Comparison of ENCODE assay signal across 1 cellular context in the genomic region with DNA sequence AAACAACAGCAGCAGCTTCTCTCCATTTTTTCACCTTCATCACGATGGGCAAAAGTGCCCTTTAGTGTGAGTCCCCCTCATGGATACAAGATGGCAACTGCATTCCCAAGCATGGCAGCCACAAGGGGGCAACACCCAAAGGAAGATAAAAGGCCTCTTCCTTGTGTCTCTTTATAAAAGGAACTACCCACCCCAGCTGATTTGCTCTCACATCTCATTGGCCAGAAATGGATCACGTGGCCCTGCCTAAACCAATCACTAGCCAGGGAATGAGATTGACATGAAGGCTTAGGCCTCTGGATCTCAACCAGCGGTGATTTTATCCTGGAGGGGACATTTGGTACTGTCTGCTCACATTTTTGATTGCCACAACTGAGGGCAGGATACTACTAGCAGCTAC.
TF ChIP-seq lines count a peak whose summit lies in the region.

No MANE protein-coding gene starts in this region.

TF ChIP-seq in H1, 55 proteins besides CTCF, POLR2A, EP300 and RAD21 (continued from another document):
- TF ChIP-seq, protein P1, sequence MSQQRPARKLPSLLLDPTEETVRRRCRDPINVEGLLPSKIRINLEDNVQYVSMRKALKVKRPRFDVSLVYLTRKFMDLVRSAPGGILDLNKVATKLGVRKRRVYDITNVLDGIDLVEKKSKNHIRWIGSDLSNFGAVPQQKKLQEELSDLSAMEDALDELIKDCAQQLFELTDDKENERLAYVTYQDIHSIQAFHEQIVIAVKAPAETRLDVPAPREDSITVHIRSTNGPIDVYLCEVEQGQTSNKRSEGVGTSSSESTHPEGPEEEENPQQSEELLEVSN (IDR thresholded peaks at IDR 0.05) = peak; percentile 64
- TF ChIP-seq ZNF274 (IDR thresholded peaks at IDR 0.05; ENCODE audit: borderline replicate concordance, extremely low read depth, low read length) = no peak
- no peak for TF ChIP-seq KDM5A (IDR thresholded peaks at IDR 0.05; ENCODE audit: low read length)
- TF ChIP-seq GTF2F1 (IDR thresholded peaks at IDR 0.05; ENCODE audit: borderline replicate concordance, low read depth, low read length) = no peak
- TF ChIP-seq, protein P2, sequence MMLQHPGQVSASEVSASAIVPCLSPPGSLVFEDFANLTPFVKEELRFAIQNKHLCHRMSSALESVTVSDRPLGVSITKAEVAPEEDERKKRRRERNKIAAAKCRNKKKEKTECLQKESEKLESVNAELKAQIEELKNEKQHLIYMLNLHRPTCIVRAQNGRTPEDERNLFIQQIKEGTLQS (IDR thresholded peaks at IDR 0.05; ENCODE audit: insufficient read depth, low read depth, low read length) = peak; percentile 87
- TF ChIP-seq PHF8 (conservative IDR thresholded peaks at IDR 0.05; ENCODE audit: low read depth, low read length) = no peak
- no peak for TF ChIP-seq CREB1 (IDR thresholded peaks at IDR 0.05)
- TF ChIP-seq SP1 (IDR thresholded peaks at IDR 0.05; ENCODE audit: low read depth, low read length) = peak; percentile 97
- no peak for TF ChIP-seq HDAC6 (IDR thresholded peaks at IDR 0.05; ENCODE audit: low read depth, low read length)
- no peak for TF ChIP-seq CHD1 (IDR thresholded peaks at IDR 0.05; ENCODE audit: low read depth, low read length)
- TF ChIP-seq JUN (IDR thresholded peaks at IDR 0.05; ENCODE audit: low read depth, low read length) = no peak
- TF ChIP-seq EGR1 (IDR thresholded peaks at IDR 0.05; ENCODE audit: borderline replicate concordance, low read depth, low read length) = no peak
- TF ChIP-seq, protein P3, sequence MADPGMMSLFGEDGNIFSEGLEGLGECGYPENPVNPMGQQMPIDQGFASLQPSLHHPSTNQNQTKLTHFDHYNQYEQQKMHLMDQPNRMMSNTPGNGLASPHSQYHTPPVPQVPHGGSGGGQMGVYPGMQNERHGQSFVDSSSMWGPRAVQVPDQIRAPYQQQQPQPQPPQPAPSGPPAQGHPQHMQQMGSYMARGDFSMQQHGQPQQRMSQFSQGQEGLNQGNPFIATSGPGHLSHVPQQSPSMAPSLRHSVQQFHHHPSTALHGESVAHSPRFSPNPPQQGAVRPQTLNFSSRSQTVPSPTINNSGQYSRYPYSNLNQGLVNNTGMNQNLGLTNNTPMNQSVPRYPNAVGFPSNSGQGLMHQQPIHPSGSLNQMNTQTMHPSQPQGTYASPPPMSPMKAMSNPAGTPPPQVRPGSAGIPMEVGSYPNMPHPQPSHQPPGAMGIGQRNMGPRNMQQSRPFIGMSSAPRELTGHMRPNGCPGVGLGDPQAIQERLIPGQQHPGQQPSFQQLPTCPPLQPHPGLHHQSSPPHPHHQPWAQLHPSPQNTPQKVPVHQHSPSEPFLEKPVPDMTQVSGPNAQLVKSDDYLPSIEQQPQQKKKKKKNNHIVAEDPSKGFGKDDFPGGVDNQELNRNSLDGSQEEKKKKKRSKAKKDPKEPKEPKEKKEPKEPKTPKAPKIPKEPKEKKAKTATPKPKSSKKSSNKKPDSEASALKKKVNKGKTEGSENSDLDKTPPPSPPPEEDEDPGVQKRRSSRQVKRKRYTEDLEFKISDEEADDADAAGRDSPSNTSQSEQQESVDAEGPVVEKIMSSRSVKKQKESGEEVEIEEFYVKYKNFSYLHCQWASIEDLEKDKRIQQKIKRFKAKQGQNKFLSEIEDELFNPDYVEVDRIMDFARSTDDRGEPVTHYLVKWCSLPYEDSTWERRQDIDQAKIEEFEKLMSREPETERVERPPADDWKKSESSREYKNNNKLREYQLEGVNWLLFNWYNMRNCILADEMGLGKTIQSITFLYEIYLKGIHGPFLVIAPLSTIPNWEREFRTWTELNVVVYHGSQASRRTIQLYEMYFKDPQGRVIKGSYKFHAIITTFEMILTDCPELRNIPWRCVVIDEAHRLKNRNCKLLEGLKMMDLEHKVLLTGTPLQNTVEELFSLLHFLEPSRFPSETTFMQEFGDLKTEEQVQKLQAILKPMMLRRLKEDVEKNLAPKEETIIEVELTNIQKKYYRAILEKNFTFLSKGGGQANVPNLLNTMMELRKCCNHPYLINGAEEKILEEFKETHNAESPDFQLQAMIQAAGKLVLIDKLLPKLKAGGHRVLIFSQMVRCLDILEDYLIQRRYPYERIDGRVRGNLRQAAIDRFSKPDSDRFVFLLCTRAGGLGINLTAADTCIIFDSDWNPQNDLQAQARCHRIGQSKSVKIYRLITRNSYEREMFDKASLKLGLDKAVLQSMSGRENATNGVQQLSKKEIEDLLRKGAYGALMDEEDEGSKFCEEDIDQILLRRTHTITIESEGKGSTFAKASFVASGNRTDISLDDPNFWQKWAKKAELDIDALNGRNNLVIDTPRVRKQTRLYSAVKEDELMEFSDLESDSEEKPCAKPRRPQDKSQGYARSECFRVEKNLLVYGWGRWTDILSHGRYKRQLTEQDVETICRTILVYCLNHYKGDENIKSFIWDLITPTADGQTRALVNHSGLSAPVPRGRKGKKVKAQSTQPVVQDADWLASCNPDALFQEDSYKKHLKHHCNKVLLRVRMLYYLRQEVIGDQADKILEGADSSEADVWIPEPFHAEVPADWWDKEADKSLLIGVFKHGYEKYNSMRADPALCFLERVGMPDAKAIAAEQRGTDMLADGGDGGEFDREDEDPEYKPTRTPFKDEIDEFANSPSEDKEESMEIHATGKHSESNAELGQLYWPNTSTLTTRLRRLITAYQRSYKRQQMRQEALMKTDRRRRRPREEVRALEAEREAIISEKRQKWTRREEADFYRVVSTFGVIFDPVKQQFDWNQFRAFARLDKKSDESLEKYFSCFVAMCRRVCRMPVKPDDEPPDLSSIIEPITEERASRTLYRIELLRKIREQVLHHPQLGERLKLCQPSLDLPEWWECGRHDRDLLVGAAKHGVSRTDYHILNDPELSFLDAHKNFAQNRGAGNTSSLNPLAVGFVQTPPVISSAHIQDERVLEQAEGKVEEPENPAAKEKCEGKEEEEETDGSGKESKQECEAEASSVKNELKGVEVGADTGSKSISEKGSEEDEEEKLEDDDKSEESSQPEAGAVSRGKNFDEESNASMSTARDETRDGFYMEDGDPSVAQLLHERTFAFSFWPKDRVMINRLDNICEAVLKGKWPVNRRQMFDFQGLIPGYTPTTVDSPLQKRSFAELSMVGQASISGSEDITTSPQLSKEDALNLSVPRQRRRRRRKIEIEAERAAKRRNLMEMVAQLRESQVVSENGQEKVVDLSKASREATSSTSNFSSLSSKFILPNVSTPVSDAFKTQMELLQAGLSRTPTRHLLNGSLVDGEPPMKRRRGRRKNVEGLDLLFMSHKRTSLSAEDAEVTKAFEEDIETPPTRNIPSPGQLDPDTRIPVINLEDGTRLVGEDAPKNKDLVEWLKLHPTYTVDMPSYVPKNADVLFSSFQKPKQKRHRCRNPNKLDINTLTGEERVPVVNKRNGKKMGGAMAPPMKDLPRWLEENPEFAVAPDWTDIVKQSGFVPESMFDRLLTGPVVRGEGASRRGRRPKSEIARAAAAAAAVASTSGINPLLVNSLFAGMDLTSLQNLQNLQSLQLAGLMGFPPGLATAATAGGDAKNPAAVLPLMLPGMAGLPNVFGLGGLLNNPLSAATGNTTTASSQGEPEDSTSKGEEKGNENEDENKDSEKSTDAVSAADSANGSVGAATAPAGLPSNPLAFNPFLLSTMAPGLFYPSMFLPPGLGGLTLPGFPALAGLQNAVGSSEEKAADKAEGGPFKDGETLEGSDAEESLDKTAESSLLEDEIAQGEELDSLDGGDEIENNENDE (IDR thresholded peaks at IDR 0.05; ENCODE audit: insufficient replicate concordance, low read length) = no peak
- 0 out of 4 replicates have a peak, but pooled peaks of 1 of the 2 experiments have one; percentile 26 for TF ChIP-seq SIN3A (conservative IDR thresholded peaks at IDR 0.05 in 1 of 2, IDR thresholded peaks at IDR 0.05 in 1 of 2; ENCODE audit: low read depth in 1 of 2, low read length in 2 of 2)
- peak; percentile 81 for TF ChIP-seq TEAD4 (IDR thresholded peaks at IDR 0.05; ENCODE audit: low read depth, low read length)
- no peak for TF ChIP-seq SAP30 (IDR thresholded peaks at IDR 0.05; ENCODE audit: insufficient read depth, insufficient replicate concordance, low read length)
- TF ChIP-seq EZH2 (IDR thresholded peaks at IDR 0.05; ENCODE audit: low read depth, low read length, severe bottlenecking) = no peak
- TF ChIP-seq SUZ12 (IDR thresholded peaks at IDR 0.05; ENCODE audit: low read length) = no peak
- TF ChIP-seq MAFK (IDR thresholded peaks at IDR 0.05; ENCODE audit: low read depth, low read length) = no peak
- no peak for TF ChIP-seq ASH2L (IDR thresholded peaks at IDR 0.05; ENCODE audit: low read length)
- TF ChIP-seq, protein P4, sequence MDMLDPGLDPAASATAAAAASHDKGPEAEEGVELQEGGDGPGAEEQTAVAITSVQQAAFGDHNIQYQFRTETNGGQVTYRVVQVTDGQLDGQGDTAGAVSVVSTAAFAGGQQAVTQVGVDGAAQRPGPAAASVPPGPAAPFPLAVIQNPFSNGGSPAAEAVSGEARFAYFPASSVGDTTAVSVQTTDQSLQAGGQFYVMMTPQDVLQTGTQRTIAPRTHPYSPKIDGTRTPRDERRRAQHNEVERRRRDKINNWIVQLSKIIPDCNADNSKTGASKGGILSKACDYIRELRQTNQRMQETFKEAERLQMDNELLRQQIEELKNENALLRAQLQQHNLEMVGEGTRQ (IDR thresholded peaks at IDR 0.05; ENCODE audit: low read length) = peak; percentile 96
- TF ChIP-seq SP2 (IDR thresholded peaks at IDR 0.05; ENCODE audit: low read length) = peak; percentile 52; the same call in 1 of the 2 replicates
- no peak for TF ChIP-seq POU5F1 (IDR thresholded peaks at IDR 0.05; ENCODE audit: low read depth, low read length)
- no peak for TF ChIP-seq HDAC2 (IDR thresholded peaks at IDR 0.05; ENCODE audit: borderline replicate concordance in 1 of 2, low read depth in 2 of 2, low read length in 2 of 2)
- TF ChIP-seq FOSL1 (IDR thresholded peaks at IDR 0.05; ENCODE audit: insufficient read depth, low read depth, low read length) = no peak
- no peak for TF ChIP-seq KDM1A (IDR thresholded peaks at IDR 0.05; ENCODE audit: borderline replicate concordance, low read length)
